Comparison of ENCODE assay signal across 30 cellular contexts in genomic region chr18:74914648-74915047, GRCh38.
"Had no signal": no experiment of that assay in that cellular context is flagged by ENCODE, and none has a peak within 500 bp of the region (broad histone marks: within the 10 kb centered on the region; RNA-seq: fewer than 3 reads in every experiment).

No MANE protein-coding gene starts in this region.

- H3K27me3 Mint-ChIP-seq: activated CD4-positive, alpha-beta memory T cell treated with anti-CD3 and anti-CD28 coated beads for 36 hours had no signal

- H3K36me3 ChIP-seq: brain microvascular endothelial cell, WERI-Rb-1 had no signal

- H3K9me3 Mint-ChIP-seq: activated CD4-positive, alpha-beta memory T cell treated with anti-CD3 and anti-CD28 coated beads for 36 hours; activated naive CD4-positive, alpha-beta T cell treated with anti-CD3 and anti-CD28 coated beads for 36 hours; activated naive CD4-positive, alpha-beta T cell treated with anti-CD3 and anti-CD28 coated beads, Interleukin-2, amount 50 U/mL, for 72 hours; activated T-cell treated with anti-CD3 and anti-CD28 coated beads, Interleukin-2, amount 50 U/mL, for 4 hours; activated T-helper 1 cell treated with anti-CD3 and anti-CD28 coated beads, Interleukin-12 subunit alpha, Interleukin-12 subunit beta, Interleukin-2, Interleukin-4 antibody, amounts not matched to agents 30 ng/mL and 10 ng/mL and 1 ng/mL, durations not matched to agents 14 hours and 24 hours and 36 hours had no signal

- H3K27ac ChIP-seq: brain microvascular endothelial cell, KMS-11, WERI-Rb-1 had no signal

- H3K27ac Mint-ChIP-seq: activated CD4-positive, alpha-beta memory T cell treated with anti-CD3 and anti-CD28 coated beads for 36 hours; activated naive CD4-positive, alpha-beta T cell treated with anti-CD3 and anti-CD28 coated beads for 36 hours; activated naive CD4-positive, alpha-beta T cell treated with anti-CD3 and anti-CD28 coated beads, Interleukin-2, amount 50 U/mL, for 72 hours; activated T-helper 1 cell treated with anti-CD3 and anti-CD28 coated beads, Interleukin-12 subunit alpha, Interleukin-12 subunit beta, Interleukin-2, Interleukin-4 antibody, amounts not matched to agents 30 ng/mL and 10 ng/mL and 1 ng/mL, durations not matched to agents 14 hours and 24 hours and 36 hours had no signal

- H3K4me2 ChIP-seq: KMS-11 had no signal

- H3K9ac ChIP-seq: KMS-11 had no signal

- DNase-seq: activated CD4-positive, alpha-beta memory T cell treated with anti-CD3 and anti-CD28 coated beads for 36 hours; activated CD4-positive, alpha-beta T cell treated with anti-CD3 and anti-CD28 coated beads, Interleukin-2, amount 50 U/mL, for 1 hour; activated CD8-positive, alpha-beta memory T cell treated with anti-CD3 and anti-CD28 coated beads, Interleukin-2, amount 50 U/mL, for 4 hours; activated gamma-delta T cell treated with Interleukin-2 at 50 U/mL for 16 hours; activated naive CD4-positive, alpha-beta T cell treated with anti-CD3 and anti-CD28 coated beads for 36 hours; activated T-cell treated with anti-CD3 and anti-CD28 coated beads for 4 hours; activated T-cell treated with anti-CD3 and anti-CD28 coated beads, Interleukin-2, amount 50 U/mL, for 4 hours; amniotic stem cell; aorta; brain microvascular endothelial cell; central memory CD4-positive, alpha-beta T cell; MM.1S; MV-4-11; NCI-H1092; NCI-H1436 treated with DMSO at 0.1 percent for 48 hours; NCI-H1694 treated with DMSO at 0.1 percent for 48 hours; NCI-H2029; NCI-H345; NCI-H524 treated with DMSO at 0.1 percent for 48 hours; NCI-H748 treated with DMSO at 0.1 percent for 48 hours; NK-92 treated with Interleukin-12 subunit alpha and Interleukin-12 subunit beta, amount 100 ng/mL, for 24 hours; Right ventricle myocardium superior; SW 1271; T-helper 1 cell; T-helper 2 cell; T1000; WERI-Rb-1 had no signal

- H3K27me3 ChIP-seq: brain microvascular endothelial cell had no signal

- ATAC-seq: activated naive CD4-positive, alpha-beta T cell treated with anti-CD3 and anti-CD28 coated beads, Interleukin-2, amount 50 U/mL, for 72 hours; activated T-cell treated with anti-CD3 and anti-CD28 coated beads, Interleukin-2, amount 50 U/mL, for 4 hours had no signal

- H3K4me3 Mint-ChIP-seq: activated CD4-positive, alpha-beta memory T cell treated with anti-CD3 and anti-CD28 coated beads for 36 hours; activated naive CD4-positive, alpha-beta T cell treated with anti-CD3 and anti-CD28 coated beads for 36 hours; activated T-cell treated with anti-CD3 and anti-CD28 coated beads, Interleukin-2, amount 50 U/mL, for 4 hours; activated T-helper 1 cell treated with anti-CD3 and anti-CD28 coated beads, Interleukin-12 subunit alpha, Interleukin-12 subunit beta, Interleukin-2, Interleukin-4 antibody, amounts not matched to agents 30 ng/mL and 10 ng/mL and 1 ng/mL, durations not matched to agents 14 hours and 24 hours and 36 hours had no signal

- H3K36me3 Mint-ChIP-seq: activated CD4-positive, alpha-beta memory T cell treated with anti-CD3 and anti-CD28 coated beads for 36 hours; activated naive CD4-positive, alpha-beta T cell treated with anti-CD3 and anti-CD28 coated beads, Interleukin-2, amount 50 U/mL, for 72 hours had no signal
